1 cellular context compared by ENCODE assay signal in the genomic region with DNA sequence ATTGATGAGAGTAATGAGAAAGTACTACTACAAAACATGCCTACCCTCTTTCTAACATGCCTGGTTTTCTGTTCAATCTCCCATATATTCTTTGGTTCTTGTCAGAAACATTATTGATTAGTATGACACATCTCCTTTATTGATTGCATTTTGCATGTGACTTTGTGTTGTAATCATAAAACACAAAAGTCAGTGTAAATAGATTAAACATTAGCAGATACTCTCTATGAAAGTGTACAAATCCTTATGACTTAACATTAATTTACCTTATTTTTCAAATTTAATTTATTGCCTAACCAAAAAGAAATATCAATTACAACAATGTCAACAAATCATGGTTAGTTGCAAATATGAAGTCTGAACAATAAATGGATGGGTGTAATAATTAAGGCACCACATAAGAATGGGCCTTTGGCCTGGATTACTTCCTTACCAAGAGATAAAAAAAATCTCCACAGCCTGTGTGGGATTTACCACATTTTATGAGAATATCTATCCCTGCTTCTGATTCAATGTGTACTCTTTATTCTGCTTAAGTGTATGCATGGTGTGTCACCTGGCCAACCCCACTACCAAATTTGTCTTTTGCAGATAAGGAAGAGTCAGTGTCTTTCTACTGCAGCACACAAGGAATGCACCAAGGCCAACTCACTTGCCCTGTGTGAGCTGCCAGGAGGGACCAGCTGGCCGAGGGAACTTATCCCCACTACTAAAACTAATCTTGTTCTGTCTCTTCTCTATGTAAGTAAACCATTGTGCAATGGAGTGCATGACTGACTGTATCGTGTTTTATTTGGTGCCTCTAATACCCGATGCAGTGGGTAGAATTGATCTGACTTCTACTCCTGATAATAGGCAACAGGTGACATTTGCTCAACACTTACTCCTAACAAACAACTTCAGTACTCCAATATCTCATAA.
TF ChIP-seq lines count a peak whose summit lies in the region.

No MANE protein-coding gene starts in this region.

TF ChIP-seq in HepG2, 621 proteins besides CTCF, POLR2A, EP300 and RAD21 (continued from another document):
- no peak for TF ChIP-seq FOXA1 (IDR thresholded peaks at IDR 0.05)
- TF ChIP-seq FOXA1 (CRISPR knock-in tag; IDR thresholded peaks at IDR 0.05), result no peak
- TF ChIP-seq, protein P1, sequence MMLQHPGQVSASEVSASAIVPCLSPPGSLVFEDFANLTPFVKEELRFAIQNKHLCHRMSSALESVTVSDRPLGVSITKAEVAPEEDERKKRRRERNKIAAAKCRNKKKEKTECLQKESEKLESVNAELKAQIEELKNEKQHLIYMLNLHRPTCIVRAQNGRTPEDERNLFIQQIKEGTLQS (CRISPR knock-in tag; IDR thresholded peaks at IDR 0.05), result no peak
